ENCODE assay signal across 18 cellular contexts in genomic region chr20:49854190-49854875, GRCh38. TPM values are rescaled to one million over a fixed set of nuclear protein-coding genes. Genes with fewer than 3 reads are reported as not detected.
DNase-seq lines count a peak whose midpoint lies in the region; ATAC-seq, FAIRE-seq and TF ChIP-seq lines count a peak whose summit lies in the region.
"Had no signal": no experiment of that assay in that cellular context is flagged by ENCODE, and none has a peak within 500 bp of the region (broad histone marks: within the 10 kb centered on the region; RNA-seq: fewer than 3 reads in every experiment).

No MANE protein-coding gene starts in this region.

- H3K4me2 ChIP-seq in GM12878 (ENCODE audit: control insufficient read depth, insufficient read depth) (no peak overlapping the region), mesenchymal stem cell (ENCODE audit: low read length, poor library complexity, severe bottlenecking) (no peak overlapping the region)

- peak overlapping the region; percentile 35 for H4K91ac ChIP-seq in mesenchymal stem cell (ENCODE audit: low read length)

- RAD21 ChIA-PET in GM12878 (lab: Charles Lee; ENCODE audit: unreplicated experiment) = interaction anchor here (0.7 to 1.4 kb wide), 4 partner anchors 20 to 242 kb away, joined by 3 to 4 read pairs (median 4); no protein-coding TSS in a partner anchor

- no peaks in the 10 kb centered on the region for H3K9me3 Mint-ChIP-seq in activated naive CD4-positive, alpha-beta T cell treated with anti-CD3 and anti-CD28 coated beads, Interleukin-2, amount 50 U/mL, for 72 hours
- H3K9me3 Mint-ChIP-seq in CD8-positive, alpha-beta T cell = no peaks in the 10 kb centered on the region
- no peaks in the 10 kb centered on the region for H3K9me3 Mint-ChIP-seq in naive thymus-derived CD4-positive, alpha-beta T cell
- H3K9me3 Mint-ChIP-seq: activated naive CD8-positive, alpha-beta T cell treated with anti-CD3 and anti-CD28 coated beads, Interleukin-2, amount 50 U/mL, for 24 hours; activated T-helper 1 cell treated with anti-CD3 and anti-CD28 coated beads, Interleukin-12 subunit alpha, Interleukin-12 subunit beta, Interleukin-2, Interleukin-4 antibody, amounts not matched to agents 30 ng/mL and 10 ng/mL and 1 ng/mL, durations not matched to agents 14 hours and 24 hours and 36 hours; natural killer cell; stimulated activated memory B cell treated with anti-CD40 and anti-IgM and Interleukin-4, amounts not matched to agents 10 μg/mL and 1 μg/mL and 100 μg/mL, for 72 hours had no signal

- POLR2A ChIA-PET in GM12878 (lab: Charles Lee) = no interaction called here
- POLR2A ChIA-PET in CD8-positive, alpha-beta T cell (lab: Charles Lee) = no interaction called here
- POLR2A ChIA-PET in naive thymus-derived CD4-positive, alpha-beta T cell (lab: Charles Lee) = interaction anchor here (0.6 kb wide), 1 partner anchor 915 kb away, joined by 3 read pairs; no protein-coding TSS in a partner anchor

- H3K14ac ChIP-seq in mesenchymal stem cell (ENCODE audit: low read length in 2 of 2) = no peak overlapping the region

- H3K27me3 ChIP-seq in GM12878 (replicated peaks in 1 of 2; ENCODE audit: control insufficient read depth in 2 of 2, insufficient read depth in 2 of 2, low read length in 1 of 2) = no peaks in the 10 kb centered on the region
- H3K27me3 ChIP-seq in mesenchymal stem cell (ENCODE audit: control insufficient read depth in 1 of 2, insufficient read depth in 1 of 2, low read length in 2 of 2) = no peaks in the 10 kb centered on the region
- H3K27me3 ChIP-seq in CD8-positive, alpha-beta T cell (ENCODE audit: insufficient read depth, low read length) = no peaks in the 10 kb centered on the region
- no peaks in the 10 kb centered on the region for H3K27me3 ChIP-seq in naive thymus-derived CD4-positive, alpha-beta T cell (ENCODE audit: control insufficient read depth in 2 of 2, insufficient read depth in 2 of 2, low read length in 2 of 2)
- H3K27me3 ChIP-seq: MG63, transverse colon had no signal

- 91% methylated on average over 10 of the region's 10 CpGs for WGBS in GM12878 (ENCODE audit: insufficient coverage, insufficient replicate concordance, low lambda C conversion rate, missing lambda C conversion rate)
- WGBS in mesenchymal stem cell = 92% methylated on average over 10 of the region's 10 CpGs

- H3K79me1 ChIP-seq in mesenchymal stem cell (replicated peaks; ENCODE audit: low read length, poor library complexity, severe bottlenecking) = peaks cover 3% of the 10 kb centered on the region

- no peak overlapping the region for H3K9ac ChIP-seq in GM12878 (ENCODE audit: control insufficient read depth, insufficient read depth, low read length)
- H3K9ac ChIP-seq in mesenchymal stem cell (ENCODE audit: low read length) = no peak overlapping the region

- no peak overlapping the region for H2BK12ac ChIP-seq in mesenchymal stem cell (ENCODE audit: low read length in 2 of 2)

- peaks cover 5% of the 10 kb centered on the region for H3K4me1 Mint-ChIP-seq in CD8-positive, alpha-beta T cell (ENCODE audit: low read depth)
- peaks cover 2 to 25% (median 11%) of the 10 kb centered on the region in 7 donors for H3K4me1 Mint-ChIP-seq in naive thymus-derived CD4-positive, alpha-beta T cell

- TF ChIP-seq EP300 in GM12878 (IDR thresholded peaks at IDR 0.05; ENCODE audit: borderline replicate concordance in 1 of 2, control insufficient read depth in 1 of 2, low read depth in 2 of 2, low read length in 2 of 2) = no peak

- no peak for DNase-seq in activated naive CD4-positive, alpha-beta T cell treated with anti-CD3 and anti-CD28 coated beads, Interleukin-2, amount 50 U/mL, for 72 hours (ENCODE audit: low spot score in 2 of 2)
- DNase-seq in activated naive CD4-positive, alpha-beta T cell (lab: John Stamatoyannopoulos, UW) = no peak
- no peak for DNase-seq in GM12878 (ENCODE audit: low read depth, low spot score)
- peak; percentile 11 for DNase-seq in mesenchymal stem cell
- DNase-seq in urothelium cell line (ENCODE audit: low spot score) = no peak
- DNase-seq in CD8-positive, alpha-beta T cell = no peak
- no peak for DNase-seq in naive thymus-derived CD4-positive, alpha-beta T cell
- DNase-seq: activated naive CD8-positive, alpha-beta T cell treated with anti-CD3 and anti-CD28 coated beads, Interleukin-2, amount 50 U/mL, for 24 hours; DMS79; effector CD8-positive, alpha-beta T cell; natural killer cell; NCI-H187; NCI-H510A; transverse colon had no signal

- H3K27ac ChIP-seq in GM12878 (ENCODE audit: control insufficient read depth, insufficient read depth) = no peak overlapping the region
- no peak overlapping the region for H3K27ac ChIP-seq in mesenchymal stem cell (ENCODE audit: low read length, poor library complexity, severe bottlenecking)
- H3K27ac ChIP-seq in CD8-positive, alpha-beta T cell (ENCODE audit: low read depth, low read length) = no peak overlapping the region
- H3K27ac ChIP-seq in naive thymus-derived CD4-positive, alpha-beta T cell (ENCODE audit: low read depth, low read length) = no peak overlapping the region
- H3K27ac ChIP-seq: transverse colon had no signal

- H4K20me1 ChIP-seq in GM12878 (ENCODE audit: control insufficient read depth, insufficient read depth) = no peaks in the 10 kb centered on the region

- in situ Hi-C loops in GM12878 (cut with MboI) = loop anchor here (25.0 kb wide), 1 partner anchor 517 kb away; no protein-coding TSS in a partner anchor

- no peak for ATAC-seq in activated naive CD4-positive, alpha-beta T cell treated with anti-CD3 and anti-CD28 coated beads, Interleukin-2, amount 50 U/mL, for 72 hours
- no peak for ATAC-seq in GM12878
- ATAC-seq in CD8-positive, alpha-beta T cell = no peak
- ATAC-seq in naive thymus-derived CD4-positive, alpha-beta T cell = no peak
- no peak for ATAC-seq in HG03045 (IDR thresholded peaks at IDR 0.05; ENCODE audit: unreplicated experiment)
- ATAC-seq: activated naive CD8-positive, alpha-beta T cell treated with anti-CD3 and anti-CD28 coated beads, Interleukin-2, amount 50 U/mL, for 24 hours; natural killer cell; stimulated activated memory B cell treated with anti-CD40 and anti-IgM and Interleukin-4, amounts not matched to agents 10 μg/mL and 1 μg/mL and 100 μg/mL, for 72 hours had no signal

- no peak for TF ChIP-seq CTCF in GM12878 (IDR thresholded peaks at IDR 0.05 in 2 of 3, conservative IDR thresholded peaks at IDR 0.05 in 1 of 3; ENCODE audit: control insufficient read depth in 2 of 3, extremely low read depth in 1 of 3, insufficient read depth in 1 of 3, low read depth in 3 of 3, low read length in 3 of 3)
- TF ChIP-seq CTCF in CD8-positive, alpha-beta T cell (IDR thresholded peaks at IDR 0.05) = no peak

- H3K9me3 ChIP-seq in GM12878 (replicated peaks; ENCODE audit: control insufficient read depth, insufficient read depth, low read length) (no peaks in the 10 kb centered on the region), mesenchymal stem cell (ENCODE audit: control insufficient read depth, low read length) (no peaks in the 10 kb centered on the region)
- no peaks in the 10 kb centered on the region for H3K9me3 ChIP-seq in CD8-positive, alpha-beta T cell (ENCODE audit: low read length)
- no peaks in the 10 kb centered on the region for H3K9me3 ChIP-seq in naive thymus-derived CD4-positive, alpha-beta T cell (ENCODE audit: control insufficient read depth in 2 of 3, low read length in 3 of 3)
- H3K9me3 ChIP-seq: MG63, transverse colon had no signal

- H3K18ac ChIP-seq in mesenchymal stem cell (ENCODE audit: low read depth in 1 of 2, low read length in 2 of 2) = peak overlapping the region in 1 of 2 experiments; percentile 5

- TF ChIP-seq RAD21 in GM12878 (IDR thresholded peaks at IDR 0.05; ENCODE audit: insufficient read depth, low read depth, low read length) = no peak

- no peak overlapping the region for H3K4ac ChIP-seq in mesenchymal stem cell (ENCODE audit: low read depth in 1 of 2, low read length in 2 of 2)

- peak; percentile 24 for TF ChIP-seq POLR2A in GM12878 (IDR thresholded peaks at IDR 0.05; ENCODE audit: low read depth, low read length)

- no peaks in the 10 kb centered on the region for H3K27me3 Mint-ChIP-seq in CD8-positive, alpha-beta T cell (ENCODE audit: low read depth)
- H3K27me3 Mint-ChIP-seq in naive thymus-derived CD4-positive, alpha-beta T cell = no peaks in the 10 kb centered on the region
- H3K27me3 Mint-ChIP-seq: activated naive CD8-positive, alpha-beta T cell treated with anti-CD3 and anti-CD28 coated beads, Interleukin-2, amount 50 U/mL, for 24 hours; stimulated activated memory B cell treated with anti-CD40 and anti-IgM and Interleukin-4, amounts not matched to agents 10 μg/mL and 1 μg/mL and 100 μg/mL, for 72 hours had no signal

- H3K36me3 ChIP-seq in GM12878 (ENCODE audit: control insufficient read depth in 2 of 2, insufficient read depth in 2 of 2, low read length in 1 of 2) (peaks cover 17 to 30% of the 10 kb centered on the region in 2 experiments), mesenchymal stem cell (ENCODE audit: control insufficient read depth in 1 of 2, insufficient read depth in 2 of 2, low read depth in 1 of 2, low read length in 2 of 2) (peaks cover 23 to 70% of the 10 kb centered on the region in 2 experiments)
- peaks cover 50% of the 10 kb centered on the region for H3K36me3 ChIP-seq in CD8-positive, alpha-beta T cell (ENCODE audit: insufficient read depth, low read length)
- H3K36me3 ChIP-seq in naive thymus-derived CD4-positive, alpha-beta T cell (ENCODE audit: control insufficient read depth in 2 of 3, insufficient read depth in 3 of 3, low read length in 3 of 3) = peaks cover 7 to 75% (median 7%) of the 10 kb centered on the region in 3 experiments

- no peak overlapping the region for H2BK15ac ChIP-seq in mesenchymal stem cell (ENCODE audit: low read depth, poor library complexity, severe bottlenecking)

- peak overlapping the region; percentile 14 to 29 for H3K27ac Mint-ChIP-seq in activated naive CD4-positive, alpha-beta T cell treated with anti-CD3 and anti-CD28 coated beads, Interleukin-2, amount 50 U/mL, for 72 hours
- no peak overlapping the region for H3K27ac Mint-ChIP-seq in CD8-positive, alpha-beta T cell
- H3K27ac Mint-ChIP-seq in naive thymus-derived CD4-positive, alpha-beta T cell = no peak overlapping the region
- H3K27ac Mint-ChIP-seq: activated naive CD8-positive, alpha-beta T cell treated with anti-CD3 and anti-CD28 coated beads, Interleukin-2, amount 50 U/mL, for 24 hours; activated T-helper 1 cell treated with anti-CD3 and anti-CD28 coated beads, Interleukin-12 subunit alpha, Interleukin-12 subunit beta, Interleukin-2, Interleukin-4 antibody, amounts not matched to agents 30 ng/mL and 10 ng/mL and 1 ng/mL, durations not matched to agents 14 hours and 24 hours and 36 hours; natural killer cell; stimulated activated memory B cell treated with anti-CD40 and anti-IgM and Interleukin-4, amounts not matched to agents 10 μg/mL and 1 μg/mL and 100 μg/mL, for 72 hours had no signal

- H3K4me1 ChIP-seq in GM12878 (ENCODE audit: control insufficient read depth, insufficient read depth, low read length) (no peaks in the 10 kb centered on the region), mesenchymal stem cell (ENCODE audit: control insufficient read depth, insufficient read depth, low read depth, low read length) (peaks cover 13% of the 10 kb centered on the region)
- H3K4me1 ChIP-seq in CD8-positive, alpha-beta T cell (ENCODE audit: insufficient read depth, low read length) = no peaks in the 10 kb centered on the region
- no peaks in the 10 kb centered on the region for H3K4me1 ChIP-seq in naive thymus-derived CD4-positive, alpha-beta T cell (ENCODE audit: control insufficient read depth in 2 of 2, insufficient read depth in 2 of 2, low read length in 2 of 2)

- SMC1A ChIA-PET in GM12878 (lab: Charles Lee; ENCODE audit: uncharacterized antibody, unreplicated experiment) = interaction anchor here (1.0 to 1.4 kb wide), 2 partner anchors 10 to 11 kb away, joined by 3 read pairs; no protein-coding TSS in a partner anchor

- no peak overlapping the region for H2BK5ac ChIP-seq in mesenchymal stem cell (ENCODE audit: low read depth, low read length, poor library complexity, severe bottlenecking)

- peak overlapping the region; percentile 30 for H2AK5ac ChIP-seq in mesenchymal stem cell (ENCODE audit: low read length, severe bottlenecking)

- H3K23ac ChIP-seq in mesenchymal stem cell (ENCODE audit: low read length in 2 of 2) = no peak overlapping the region

- H3K36me3 Mint-ChIP-seq in activated naive CD4-positive, alpha-beta T cell treated with anti-CD3 and anti-CD28 coated beads, Interleukin-2, amount 50 U/mL, for 72 hours = peaks cover 6% of the 10 kb centered on the region in 2 donors
- H3K36me3 Mint-ChIP-seq in CD8-positive, alpha-beta T cell = peaks cover 90% of the 10 kb centered on the region
- peaks cover 6 to 47% (median 12%) of the 10 kb centered on the region in 5 donors for H3K36me3 Mint-ChIP-seq in naive thymus-derived CD4-positive, alpha-beta T cell

- H2AFZ ChIP-seq in GM12878 (ENCODE audit: control insufficient read depth, low read depth, low read length) (no peak overlapping the region), mesenchymal stem cell (ENCODE audit: low read depth, low read length) (no peak overlapping the region)

- no peak overlapping the region for H2BK120ac ChIP-seq in mesenchymal stem cell (ENCODE audit: low read depth, low read length)

- no peak overlapping the region for H3K4me3 ChIP-seq in GM12878
- H3K4me3 ChIP-seq in mesenchymal stem cell (ENCODE audit: insufficient read depth in 1 of 2, low read depth in 1 of 2, low read length in 2 of 2) = no peak overlapping the region
- no peak overlapping the region for H3K4me3 ChIP-seq in CD8-positive, alpha-beta T cell (ENCODE audit: low read depth, low read length)
- H3K4me3 ChIP-seq in naive thymus-derived CD4-positive, alpha-beta T cell (ENCODE audit: low read length) = no peak overlapping the region
- H3K4me3 ChIP-seq: MG63, transverse colon had no signal

- no peak overlapping the region for H3K4me3 Mint-ChIP-seq in CD8-positive, alpha-beta T cell
- H3K4me3 Mint-ChIP-seq in naive thymus-derived CD4-positive, alpha-beta T cell = no peak overlapping the region
- H3K4me3 Mint-ChIP-seq: activated naive CD8-positive, alpha-beta T cell treated with anti-CD3 and anti-CD28 coated beads, Interleukin-2, amount 50 U/mL, for 24 hours; activated T-helper 1 cell treated with anti-CD3 and anti-CD28 coated beads, Interleukin-12 subunit alpha, Interleukin-12 subunit beta, Interleukin-2, Interleukin-4 antibody, amounts not matched to agents 30 ng/mL and 10 ng/mL and 1 ng/mL, durations not matched to agents 14 hours and 24 hours and 36 hours; natural killer cell; stimulated activated memory B cell treated with anti-CD40 and anti-IgM and Interleukin-4, amounts not matched to agents 10 μg/mL and 1 μg/mL and 100 μg/mL, for 72 hours had no signal

- CTCF ChIA-PET in GM12878 (lab: Yijun Ruan, JAX) = interaction anchor here (1.5 kb wide), 1 partner anchor 313 kb away, joined by 3 read pairs; no protein-coding TSS in a partner anchor
- CTCF ChIA-PET in CD8-positive, alpha-beta T cell (lab: Charles Lee) = interaction anchor here (0.7 to 3.3 kb wide), 2 partner anchors 8 to 244 kb away, joined by 3 to 15 read pairs; no protein-coding TSS in a partner anchor
- CTCF ChIA-PET in naive thymus-derived CD4-positive, alpha-beta T cell (lab: Charles Lee) = interaction anchor here (0.7 to 1.3 kb wide), 2 partner anchors 37 to 312 kb away, joined by 3 to 4 read pairs; no protein-coding TSS in a partner anchor

- H4K8ac ChIP-seq in mesenchymal stem cell (ENCODE audit: low read length) = no peak overlapping the region

- intact Hi-C loops in GM12878 (cut with micrococcal nuclease; ENCODE audit: unreplicated experiment) = no loop called here
- intact Hi-C loops in CD8-positive, alpha-beta T cell (cut with DNase I, micrococcal nuclease) = no loop called here
- intact Hi-C loops in naive thymus-derived CD4-positive, alpha-beta T cell (cut with micrococcal nuclease) = no loop called here

- FAIRE-seq in GM12878 (lab: Jason Lieb, UNC) = no peak
- FAIRE-seq in urothelium cell line (lab: Jason Lieb, UNC) = peak; percentile 35

- BruUV-seq in GM12878 (replicated peaks; lab: Mats Ljungman, UMichigan) = no TSS peak

- no peaks in the 10 kb centered on the region for H3K79me2 ChIP-seq in GM12878 (ENCODE audit: control insufficient read depth, insufficient read depth, low read length)

RNA-seq across cellular contexts. Expression of gene SLC9A8, which starts 41.7 kb away (rescaled TPM):
- 10 to 100 TPM; 10.7 to 16.2 TPM for total RNA-seq in activated naive CD4-positive, alpha-beta T cell treated with anti-CD3 and anti-CD28 coated beads, Interleukin-2, amount 50 U/mL, for 72 hours
- total RNA-seq in GM12878 (2013; cell fraction: nucleolus; rRNA removed) = 52.8 and 65.8 TPM in 2 replicates
- total RNA-seq in GM12878 (2014; rRNA removed) (11.7 and 15.5 TPM in 2 replicates), GM12878 (2014; rRNA removed; fragmentation: Illumina TruSeq; extraction: Trizol) (7.8 and 8.8 TPM in 2 replicates), GM12878 (2021) (11.5 and 11.8 TPM in 2 replicates)
- polyA plus RNA-seq in GM12878 (2011; ENCODE audit: low read depth) = 4.4 TPM
- polyA plus RNA-seq in GM12878 (2011; rRNA removed) (3.0 and 5.1 TPM in 2 replicates), GM12878 (2014; fragmentation: Illumina TruSeq; extraction: Trizol) (6.5 and 8.2 TPM in 2 replicates), GM12878 (2014; fragmentation: Nextera tagmentation; extraction: Ambion mirVana) (under 1 TPM; 0.40 to 0.53 TPM), GM12878 (2014; rRNA removed) (8.9 and 9.5 TPM in 2 replicates), GM12878 (2016; fragmentation: Nextera tagmentation; extraction: Ambion mirVana) (1 to 10 TPM; 4.7 to 4.9 TPM)
- 4.5 TPM in 2 replicates for polyA plus RNA-seq in GM12878 (2011; cell fraction: cytosol; rRNA removed)
- polyA plus RNA-seq in GM12878 (2011; cell fraction: nucleus; rRNA removed) = 23.5 and 26.3 TPM in 2 replicates
- polyA plus RNA-seq in GM12878 (2012) = 7.2 and 8.6 TPM in 2 replicates
- 36.6 and 38.0 TPM in 2 replicates for polyA minus RNA-seq in GM12878 (2011; rRNA and poly(A)+ RNA removed)
- 1.6 and 1.9 TPM in 2 replicates for polyA minus RNA-seq in GM12878 (2011; cell fraction: cytosol; rRNA and poly(A)+ RNA removed)
- polyA minus RNA-seq in GM12878 (2011; cell fraction: nucleus; rRNA and poly(A)+ RNA removed) = 29.6 and 48.5 TPM in 2 replicates
- 3.9 TPM for polyA plus RNA-seq in mesenchymal stem cell (2013, experiment 1 of 2)
- 3.6 TPM for polyA plus RNA-seq in mesenchymal stem cell (2013, experiment 2 of 2)
- 10 to 100 TPM; 30.7 to 32.9 TPM for total RNA-seq in CD8-positive, alpha-beta T cell
- total RNA-seq in naive thymus-derived CD4-positive, alpha-beta T cell = 10 to 100 TPM; 21.7 to 42.5 (median 25.7) TPM
- 1 to 10 TPM; 6.2 to 7.2 TPM for polyA plus RNA-seq in naive thymus-derived CD4-positive, alpha-beta T cell

Comparison
In these comparisons a context has a peak if more than half of its experiments do, and no peak if none do; other contexts are left out.
1. H3K27ac Mint-ChIP-seq: peak in activated naive CD4-positive, alpha-beta T cell treated with anti-CD3 and anti-CD28 coated beads, Interleukin-2, amount 50 U/mL, for 72 hours (2 of 2); none in CD8-positive, alpha-beta T cell (single experiment) and naive thymus-derived CD4-positive, alpha-beta T cell (0 of 9).